In the genomic region with DNA sequence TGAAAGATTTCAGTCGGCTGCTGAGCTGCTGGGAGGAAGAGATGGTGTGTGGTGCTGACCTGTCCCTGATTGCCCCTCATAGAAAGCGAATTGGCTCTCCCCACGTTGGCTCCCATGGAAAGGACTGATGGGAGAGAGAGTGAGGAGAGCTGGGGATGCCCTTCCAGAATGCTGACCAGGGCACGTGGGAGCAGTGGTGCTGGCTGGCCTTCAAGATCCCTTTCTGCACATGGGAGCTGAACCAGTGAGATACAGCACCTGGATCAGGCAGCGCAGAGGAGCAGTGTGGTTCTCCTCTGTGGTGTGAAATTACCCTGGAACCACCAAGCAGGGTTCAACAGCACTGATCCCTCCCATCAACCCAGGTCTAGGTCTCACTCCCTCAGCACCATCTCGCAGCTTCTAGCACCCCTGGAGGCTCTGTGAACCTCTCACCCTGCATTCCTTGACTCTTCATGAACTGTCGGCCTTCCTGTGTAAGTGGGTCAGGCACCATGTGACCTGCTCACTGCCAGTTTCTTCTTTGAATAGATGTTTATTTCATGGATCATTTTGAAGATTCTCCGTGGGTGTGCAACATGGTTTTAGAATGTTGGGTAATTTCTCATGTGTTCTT, we compare ENCODE assay signal across 23 cellular contexts. TPM values are rescaled to one million over a fixed set of nuclear protein-coding genes. Genes with fewer than 3 reads are reported as not detected.
"Had no signal": no experiment of that assay in that cellular context is flagged by ENCODE, and none has a peak within 500 bp of the region (broad histone marks: within the 10 kb centered on the region; RNA-seq: fewer than 3 reads in every experiment).

No MANE protein-coding gene starts in this region.

- H3K4me1 ChIP-seq: foreskin keratinocyte, tibial artery had no signal

- H3K36me3 Mint-ChIP-seq: activated naive CD4-positive, alpha-beta T cell treated with anti-CD3 and anti-CD28 coated beads, Interleukin-2, amount 50 U/mL, for 24 hours; brain; immature natural killer cell; memory B cell had no signal

- H3K27me3 ChIP-seq: hepatocyte, tibial artery had no signal

- DNase-seq: activated CD4-positive, alpha-beta T cell treated with anti-CD3 and anti-CD28 coated beads, Interleukin-2, amount 10 ng/mL, durations not matched to agents 7 days and 5 days; activated CD4-positive, CD25-positive, alpha-beta regulatory T cell treated with anti-CD3 and anti-CD28 coated beads, Interleukin-2, amount 50 U/mL, for 72 hours; activated CD8-positive, alpha-beta T cell treated with anti-CD3 and anti-CD28 coated beads for 36 hours; activated gamma-delta T cell treated with Interleukin-2 at 50 U/mL for 16 hours; anterior cingulate cortex; cerebellar nuclear complex; foreskin keratinocyte; glutamatergic neuron; immature natural killer cell; occipital lobe; retina; stimulated activated CD4-positive, alpha-beta T cell treated with anti-CD3 and anti-CD28 coated beads, Interleukin-4, amount 100 ng/mL, for 24 hours; stimulated activated naive CD4-positive, alpha-beta T cell treated with Interleukin-2 at 50 U/mL for 16 hours; SW 1271; tibial artery had no signal

- H3K79me2 ChIP-seq: hepatocyte had no signal

- H3K27ac Mint-ChIP-seq: activated CD4-positive, alpha-beta T cell treated with anti-CD3 and anti-CD28 coated beads, Interleukin-2, amount 10 ng/mL, durations not matched to agents 7 days and 5 days; activated CD8-positive, alpha-beta T cell treated with anti-CD3 and anti-CD28 coated beads for 36 hours; activated naive CD4-positive, alpha-beta T cell treated with anti-CD3 and anti-CD28 coated beads, Interleukin-2, amount 50 U/mL, for 24 hours; brain; immature natural killer cell; memory B cell had no signal

- H3K27ac ChIP-seq: coronary artery, foreskin keratinocyte, hepatocyte, SK-N-MC, tibial artery, VCaP had no signal

- H3K4me2 ChIP-seq: hepatocyte had no signal

- ATAC-seq: activated CD8-positive, alpha-beta T cell treated with anti-CD3 and anti-CD28 coated beads for 36 hours; foreskin keratinocyte had no signal

- H3K9me3 ChIP-seq: tibial artery had no signal

- H3K27me3 Mint-ChIP-seq: activated CD4-positive, alpha-beta T cell treated with anti-CD3 and anti-CD28 coated beads, Interleukin-2, amount 10 ng/mL, durations not matched to agents 7 days and 5 days had no signal

- H3K4me1 Mint-ChIP-seq: activated CD4-positive, alpha-beta T cell treated with anti-CD3 and anti-CD28 coated beads, Interleukin-2, amount 10 ng/mL, durations not matched to agents 7 days and 5 days; activated naive CD4-positive, alpha-beta T cell treated with anti-CD3 and anti-CD28 coated beads, Interleukin-2, amount 50 U/mL, for 24 hours had no signal

- H2AFZ ChIP-seq: hepatocyte had no signal

- H3K4me3 Mint-ChIP-seq: activated CD4-positive, alpha-beta T cell treated with anti-CD3 and anti-CD28 coated beads, Interleukin-2, amount 10 ng/mL, durations not matched to agents 7 days and 5 days; activated CD8-positive, alpha-beta T cell treated with anti-CD3 and anti-CD28 coated beads for 36 hours; activated naive CD4-positive, alpha-beta T cell treated with anti-CD3 and anti-CD28 coated beads, Interleukin-2, amount 50 U/mL, for 24 hours; brain; immature natural killer cell; memory B cell had no signal

- H3K9me3 Mint-ChIP-seq: activated CD4-positive, alpha-beta T cell treated with anti-CD3 and anti-CD28 coated beads, Interleukin-2, amount 10 ng/mL, durations not matched to agents 7 days and 5 days; activated CD8-positive, alpha-beta T cell treated with anti-CD3 and anti-CD28 coated beads for 36 hours; activated naive CD4-positive, alpha-beta T cell treated with anti-CD3 and anti-CD28 coated beads, Interleukin-2, amount 50 U/mL, for 24 hours; immature natural killer cell had no signal

- H3K4me3 ChIP-seq: coronary artery, hepatocyte, SK-N-MC, tibial artery had no signal

- H3K36me3 ChIP-seq: tibial artery had no signal

RNA-seq across cellular contexts. Expression of gene CACNA1D, which starts 55.7 kb away (rescaled TPM):
- total RNA-seq: activated CD8-positive, alpha-beta T cell treated with anti-CD3 and anti-CD28 coated beads for 36 hours; myocyte had no signal
